In genomic region chr11:9280655-9281301, GRCh38 we compare ENCODE assay signal across 8 cellular contexts. TPM values are rescaled to one million over a fixed set of nuclear protein-coding genes. Genes with fewer than 3 reads are reported as not detected.
DNase-seq lines count a peak whose midpoint lies in the region; FAIRE-seq and TF ChIP-seq lines count a peak whose summit lies in the region.

No MANE protein-coding gene starts in this region.

- no peak for TF ChIP-seq POLR2A in GM12892 (IDR thresholded peaks at IDR 0.05; ENCODE audit: low read depth, low read length)

- H3K9me3 ChIP-seq in hepatocyte (ENCODE audit: low read depth) = no peaks in the 10 kb centered on the region

- no peak overlapping the region for H2AFZ ChIP-seq in hepatocyte

- no peaks in the 10 kb centered on the region for H3K27me3 ChIP-seq in hepatocyte

- H3K4me3 ChIP-seq in fibroblast of mammary gland (ENCODE audit: control insufficient read depth, low read depth, low read length) (no peak overlapping the region), hepatocyte (no peak overlapping the region)

- DNase-seq in GM12892 (ENCODE audit: insufficient read length) (no peak), H4 (ENCODE audit: low spot score) (peak; percentile 81), MV-4-11 (lab: John Stamatoyannopoulos, UW) (peak; percentile 90), fibroblast of mammary gland (ENCODE audit: low read depth) (peak; percentile 54), hepatocyte (ENCODE audit: low spot score) (no peak), inferior parietal cortex (ENCODE audit: extremely low spot score) (no peak)
- peak; percentile 13 to 64 for DNase-seq in activated CD4-positive, alpha-beta T cell treated with anti-CD3 and anti-CD28 coated beads, Interleukin-2, amount 50 U/mL, for 24 hours (ENCODE audit: low read depth in 1 of 2, low spot score in 1 of 2)
- DNase-seq in stimulated activated CD8-positive, alpha-beta memory T cell treated with anti-CD3 and anti-CD28 coated beads, Interleukin-4, amount 100 ng/mL, for 24 hours (ENCODE audit: low read depth) = peak; percentile 19

- H3K4me1 ChIP-seq in hepatocyte (ENCODE audit: insufficient read depth) = no peaks in the 10 kb centered on the region

- TF ChIP-seq CTCF in fibroblast of mammary gland (conservative IDR thresholded peaks at IDR 0.05; ENCODE audit: control insufficient read depth, insufficient read depth, low read depth, low read length) = no peak
- no peak for TF ChIP-seq CTCF in hepatocyte (IDR thresholded peaks at IDR 0.05; ENCODE audit: poor library complexity)

- H3K9me2 ChIP-seq in hepatocyte (replicated peaks; ENCODE audit: insufficient read depth) = no peaks in the 10 kb centered on the region

- no peaks in the 10 kb centered on the region for H3K36me3 ChIP-seq in hepatocyte (replicated peaks; ENCODE audit: insufficient read depth, low read depth)

- peak; percentile 96 for FAIRE-seq in GM12892 (lab: Jason Lieb, UNC)

- no peaks in the 10 kb centered on the region for H3K79me2 ChIP-seq in hepatocyte

- no peak overlapping the region for H3K4me2 ChIP-seq in hepatocyte

- no peak overlapping the region for H3K27ac ChIP-seq in hepatocyte

- no peaks in the 10 kb centered on the region for H4K20me1 ChIP-seq in hepatocyte (ENCODE audit: insufficient read depth, poor library complexity, severe bottlenecking)

- 80% methylated on average over 4 of the region's 4 CpGs for WGBS in hepatocyte (ENCODE audit: low lambda C conversion rate, missing lambda C conversion rate)

RNA-seq across cellular contexts. Expression of gene DENND5A, which starts 15.6 kb away (rescaled TPM):
- 49.2 TPM for polyA plus RNA-seq in GM12892 (2012; ENCODE audit: missing spikeins)
- total RNA-seq in H4 (2014; rRNA removed; shearing (Covaris generic)) = 51.2 and 56.4 TPM in 2 replicates
- total RNA-seq in hepatocyte = 45.3 and 56.4 TPM in 2 replicates
- polyA plus RNA-seq in hepatocyte = 29.7 and 29.9 TPM in 2 replicates

RNA-seq across cellular contexts. Expression of gene TMEM41B, which starts 33.6 kb away (rescaled TPM):
- polyA plus RNA-seq in GM12892 (2012; ENCODE audit: missing spikeins) = 15.5 TPM
- 54.7 and 68.1 TPM in 2 replicates for total RNA-seq in H4 (2014; rRNA removed; shearing (Covaris generic))
- total RNA-seq in hepatocyte = 74.4 and 90.6 TPM in 2 replicates
- 34.1 and 39.6 TPM in 2 replicates for polyA plus RNA-seq in hepatocyte

Comparison
In these comparisons a context has a peak if more than half of its experiments do, and no peak if none do; other contexts are left out.
1. DNase-seq: peak in H4 (single experiment), MV-4-11 (single experiment), activated CD4-positive, alpha-beta T cell treated with anti-CD3 and anti-CD28 coated beads, Interleukin-2, amount 50 U/mL, for 24 hours (2 of 2), fibroblast of mammary gland (single experiment) and stimulated activated CD8-positive, alpha-beta memory T cell treated with anti-CD3 and anti-CD28 coated beads, Interleukin-4, amount 100 ng/mL, for 24 hours (single experiment); none in GM12892 (single experiment), hepatocyte (single experiment) and inferior parietal cortex (single experiment).